In genomic region chr6:8335896-8336295, GRCh38 we compare ENCODE assay signal across 1 cellular context.
TF ChIP-seq lines count a peak whose summit lies in the region.

No MANE protein-coding gene starts in this region.

TF ChIP-seq in SK-N-SH treated with all-trans-retinoic acid at 6 μM for 48 hours, 23 proteins besides CTCF, POLR2A, EP300 and RAD21 (continued from another document):
- TF ChIP-seq, protein P1, sequence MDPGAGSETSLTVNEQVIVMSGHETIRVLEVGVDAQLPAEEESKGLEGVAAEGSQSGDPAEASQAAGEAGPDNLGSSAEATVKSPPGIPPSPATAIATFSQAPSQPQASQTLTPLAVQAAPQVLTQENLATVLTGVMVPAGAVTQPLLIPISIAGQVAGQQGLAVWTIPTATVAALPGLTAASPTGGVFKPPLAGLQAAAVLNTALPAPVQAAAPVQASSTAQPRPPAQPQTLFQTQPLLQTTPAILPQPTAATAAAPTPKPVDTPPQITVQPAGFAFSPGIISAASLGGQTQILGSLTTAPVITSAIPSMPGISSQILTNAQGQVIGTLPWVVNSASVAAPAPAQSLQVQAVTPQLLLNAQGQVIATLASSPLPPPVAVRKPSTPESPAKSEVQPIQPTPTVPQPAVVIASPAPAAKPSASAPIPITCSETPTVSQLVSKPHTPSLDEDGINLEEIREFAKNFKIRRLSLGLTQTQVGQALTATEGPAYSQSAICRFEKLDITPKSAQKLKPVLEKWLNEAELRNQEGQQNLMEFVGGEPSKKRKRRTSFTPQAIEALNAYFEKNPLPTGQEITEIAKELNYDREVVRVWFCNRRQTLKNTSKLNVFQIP (CRISPR knock-in tag; IDR thresholded peaks at IDR 0.05; ENCODE audit: borderline replicate concordance, low read depth): no peak
